ENCODE assay signal across 8 cellular contexts in genomic region chr17:30667552-30668371, GRCh38.
DNase-seq lines count a peak whose midpoint lies in the region; ATAC-seq and TF ChIP-seq lines count a peak whose summit lies in the region.
"Not testable (repeated sequence)": the region's sequence is repeated elsewhere in the genome, so short reads cannot be mapped to it uniquely, and the experiment has no call there.

No MANE protein-coding gene starts in this region.

- not testable (repeated sequence) for H3K9me3 ChIP-seq in right atrium auricular region; naive thymus-derived CD4-positive, alpha-beta T cell (ENCODE audit: control insufficient read depth in 2 of 3, low read length in 3 of 3)

- POLR2A ChIA-PET in BJ (lab: Charles Lee); HEK293T (lab: Yijun Ruan, JAX); naive thymus-derived CD4-positive, alpha-beta T cell (lab: Charles Lee): not testable (repeated sequence)

- intact Hi-C loops in naive thymus-derived CD4-positive, alpha-beta T cell (cut with micrococcal nuclease) = not testable (repeated sequence)

- H3K4me3 ChIP-seq in BJ (ENCODE audit: low read depth, low read length) (peak overlapping the region; percentile 41), right atrium auricular region (peak overlapping the region; percentile 47 to 57)
- not testable (repeated sequence) for H3K4me3 ChIP-seq in naive thymus-derived CD4-positive, alpha-beta T cell (ENCODE audit: low read length)

- not testable (repeated sequence) for H3K27me3 ChIP-seq in BJ (ENCODE audit: control insufficient read depth, insufficient read depth, low read length); right atrium auricular region; naive thymus-derived CD4-positive, alpha-beta T cell (ENCODE audit: control insufficient read depth in 2 of 2, insufficient read depth in 2 of 2, low read length in 2 of 2)

- CTCF ChIA-PET in BJ (lab: Yijun Ruan, JAX); HEK293T (lab: Yijun Ruan, JAX); naive thymus-derived CD4-positive, alpha-beta T cell (lab: Charles Lee): not testable (repeated sequence)

- not testable (repeated sequence) for H3K36me3 Mint-ChIP-seq in naive thymus-derived CD4-positive, alpha-beta T cell

- H3K36me3 ChIP-seq in BJ (ENCODE audit: control insufficient read depth, insufficient read depth, low read length); right atrium auricular region; naive thymus-derived CD4-positive, alpha-beta T cell (ENCODE audit: control insufficient read depth in 2 of 3, insufficient read depth in 3 of 3, low read length in 3 of 3): not testable (repeated sequence)

- not testable (repeated sequence) for H3K9me3 Mint-ChIP-seq in naive thymus-derived CD4-positive, alpha-beta T cell

- DNase-seq in BJ (ENCODE audit: low read depth); HEK293T (ENCODE audit: extremely low spot score); right atrium auricular region (ENCODE audit: low spot score): not testable (repeated sequence)
- DNase-seq in NCI-H69 (lab: John Stamatoyannopoulos, UW) = peak; percentile 88
- peak; percentile 72 for DNase-seq in activated CD8-positive, alpha-beta memory T cell treated with anti-CD3 and anti-CD28 coated beads for 24 hours
- DNase-seq in naive thymus-derived CD4-positive, alpha-beta T cell = peak in 5 of 9 donors; percentile 5 to 36 (median 6)
- peak; percentile 15 for DNase-seq in stimulated activated CD4-positive, alpha-beta T cell treated with anti-CD3 and anti-CD28 coated beads, Interleukin-4, amount 100 ng/mL, for 1 hour

- H3K4me3 Mint-ChIP-seq in naive thymus-derived CD4-positive, alpha-beta T cell = peak overlapping the region in 8 of 10 donors; percentile 24 to 68 (median 53)

- not testable (repeated sequence) for TF ChIP-seq CTCF in BJ (IDR thresholded peaks at IDR 0.05; ENCODE audit: insufficient read depth, low read depth, low read length); right atrium auricular region (IDR thresholded peaks at IDR 0.05)

- not testable (repeated sequence) for H3K4me1 ChIP-seq in right atrium auricular region; naive thymus-derived CD4-positive, alpha-beta T cell (ENCODE audit: control insufficient read depth in 2 of 2, insufficient read depth in 2 of 2, low read length in 2 of 2)

- H3K27ac ChIP-seq in cingulate gyrus (ENCODE audit: low read depth, low read length) = peak overlapping the region; percentile 10
- H3K27ac ChIP-seq in right atrium auricular region = not testable (repeated sequence)
- peak overlapping the region; percentile 45 for H3K27ac ChIP-seq in naive thymus-derived CD4-positive, alpha-beta T cell (ENCODE audit: low read depth, low read length)

- H3K4me1 Mint-ChIP-seq in naive thymus-derived CD4-positive, alpha-beta T cell = not testable (repeated sequence)

- ATAC-seq in naive thymus-derived CD4-positive, alpha-beta T cell = peak; percentile 62

- H3K27ac Mint-ChIP-seq in naive thymus-derived CD4-positive, alpha-beta T cell = peak overlapping the region in 1 of 9 donors; percentile 60

- H3K27me3 Mint-ChIP-seq in naive thymus-derived CD4-positive, alpha-beta T cell = not testable (repeated sequence)

TF ChIP-seq in HEK293T, 16 proteins besides CTCF, POLR2A, EP300 and RAD21:
- TF ChIP-seq L3MBTL2 (conservative IDR thresholded peaks at IDR 0.05) = 0 out of 2 replicates have a peak, but pooled peaks have one; percentile 19
